ENCODE assay signal across 19 cellular contexts in the genomic region with DNA sequence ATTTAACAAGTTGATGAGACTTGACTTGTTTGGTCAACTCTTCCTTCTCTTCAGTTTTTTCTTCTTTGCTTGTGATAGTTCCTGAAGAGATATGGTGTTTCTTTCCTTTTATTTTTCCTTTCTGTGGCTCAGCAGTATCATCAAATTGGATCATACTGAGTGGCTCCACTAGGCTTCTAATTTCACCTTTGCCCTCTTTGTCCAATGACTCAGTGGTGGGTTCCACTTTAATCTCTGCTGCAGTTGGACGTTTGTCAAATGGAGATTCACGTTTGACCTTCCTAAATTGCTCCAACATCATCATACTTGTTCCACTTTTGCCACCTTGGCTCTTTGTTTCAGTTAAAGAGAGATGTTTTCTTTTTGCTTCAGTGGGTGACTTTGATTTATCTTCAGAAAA. TPM values are rescaled to one million over a fixed set of nuclear protein-coding genes. Genes with fewer than 3 reads are reported as not detected.
"Had no signal": no experiment of that assay in that cellular context is flagged by ENCODE, and none has a peak within 500 bp of the region (broad histone marks: within the 10 kb centered on the region; RNA-seq: fewer than 3 reads in every experiment).

No MANE protein-coding gene starts in this region.

- H3K9me3 Mint-ChIP-seq: activated CD4-positive, alpha-beta T cell treated with anti-CD3 and anti-CD28 coated beads, Interleukin-2, amount 10 ng/mL, durations not matched to agents 24 days and 14 days; activated naive CD8-positive, alpha-beta T cell treated with anti-CD3 and anti-CD28 coated beads, Interleukin-2, amount 50 U/mL, for 24 hours; mesothelial cell of epicardium; neural progenitor cell; stimulated activated effector memory CD8-positive, alpha-beta T cell treated with anti-CD3 and anti-CD28 coated beads, Interleukin-12 subunit alpha, Interleukin-12 subunit beta, amount 100 ng/mL, for 72 hours; WTC11 had no signal

- H3K36me3 ChIP-seq: neural progenitor cell, tibial artery, uterus had no signal

- H3K36me3 Mint-ChIP-seq: mesothelial cell of epicardium; neural progenitor cell; stimulated activated effector memory CD8-positive, alpha-beta T cell treated with anti-CD3 and anti-CD28 coated beads, Interleukin-12 subunit alpha, Interleukin-12 subunit beta, amount 100 ng/mL, for 72 hours; WTC11 had no signal

- H3K4me1 ChIP-seq: neural progenitor cell, tibial artery, uterus had no signal

- H3K4me3 Mint-ChIP-seq: activated CD4-positive, alpha-beta T cell treated with anti-CD3 and anti-CD28 coated beads, Interleukin-2, amount 10 ng/mL, durations not matched to agents 24 days and 14 days; activated naive CD8-positive, alpha-beta T cell treated with anti-CD3 and anti-CD28 coated beads, Interleukin-2, amount 50 U/mL, for 24 hours; mesothelial cell of epicardium; neural progenitor cell; stimulated activated effector memory CD8-positive, alpha-beta T cell treated with anti-CD3 and anti-CD28 coated beads, Interleukin-12 subunit alpha, Interleukin-12 subunit beta, amount 100 ng/mL, for 72 hours; WTC11 had no signal

- H3K27me3 Mint-ChIP-seq: activated naive CD8-positive, alpha-beta T cell treated with anti-CD3 and anti-CD28 coated beads, Interleukin-2, amount 50 U/mL, for 24 hours had no signal

- DNase-seq: activated CD4-positive, alpha-beta T cell treated with anti-CD3 and anti-CD28 coated beads, Interleukin-2, amount 10 ng/mL, durations not matched to agents 24 days and 14 days; activated CD8-positive, alpha-beta memory T cell treated with anti-CD3 and anti-CD28 coated beads for 24 hours; activated naive CD4-positive, alpha-beta T cell treated with Interleukin-2 at 50 U/mL for 16 hours; activated naive CD8-positive, alpha-beta T cell treated with anti-CD3 and anti-CD28 coated beads, Interleukin-2, amount 50 U/mL, for 24 hours; caudate nucleus; effector CD4-positive, alpha-beta T cell; hippocampal formation; kidney glomerular epithelial cell; tibial artery; uterus had no signal

- H3K4me3 ChIP-seq: coronary artery, neural progenitor cell, smooth muscle cell, tibial artery, uterus had no signal

- H3K27me3 ChIP-seq: neural progenitor cell, tibial artery, uterus had no signal

- H3K27ac ChIP-seq: coronary artery, neural progenitor cell, tibial artery had no signal

- H3K4me2 ChIP-seq: neural progenitor cell, smooth muscle cell had no signal

- H3K27ac Mint-ChIP-seq: activated CD4-positive, alpha-beta T cell treated with anti-CD3 and anti-CD28 coated beads, Interleukin-2, amount 10 ng/mL, durations not matched to agents 24 days and 14 days; activated naive CD8-positive, alpha-beta T cell treated with anti-CD3 and anti-CD28 coated beads, Interleukin-2, amount 50 U/mL, for 24 hours; mesothelial cell of epicardium; neural progenitor cell; stimulated activated effector memory CD8-positive, alpha-beta T cell treated with anti-CD3 and anti-CD28 coated beads, Interleukin-12 subunit alpha, Interleukin-12 subunit beta, amount 100 ng/mL, for 72 hours; WTC11 had no signal

- H3K9me3 ChIP-seq: tibial artery, uterus had no signal

- H3K4me1 Mint-ChIP-seq: activated CD4-positive, alpha-beta T cell treated with anti-CD3 and anti-CD28 coated beads, Interleukin-2, amount 10 ng/mL, durations not matched to agents 24 days and 14 days; activated naive CD8-positive, alpha-beta T cell treated with anti-CD3 and anti-CD28 coated beads, Interleukin-2, amount 50 U/mL, for 24 hours; mesothelial cell of epicardium; neural progenitor cell; stimulated activated effector memory CD8-positive, alpha-beta T cell treated with anti-CD3 and anti-CD28 coated beads, Interleukin-12 subunit alpha, Interleukin-12 subunit beta, amount 100 ng/mL, for 72 hours; WTC11 had no signal

RNA-seq across cellular contexts. Expression of a gene that starts 41.5 kb away (rescaled TPM):
- total RNA-seq: activated CD4-positive, alpha-beta T cell treated with anti-CD3 and anti-CD28 coated beads, Interleukin-2, amount 10 ng/mL, durations not matched to agents 24 days and 14 days; glomerular endothelial cell; lower leg skin; mesothelial cell of epicardium; myocyte; smooth muscle cell; uterus; WTC11 had no signal
- polyA plus RNA-seq: smooth muscle cell had no signal
